Comparison of ENCODE assay signal across 18 cellular contexts in genomic region chr2:112700004-112700667, GRCh38. TPM values are rescaled to one million over a fixed set of nuclear protein-coding genes. Genes with fewer than 3 reads are reported as not detected.
DNase-seq lines count a peak whose midpoint lies in the region; ATAC-seq, FAIRE-seq and TF ChIP-seq lines count a peak whose summit lies in the region.
"Had no signal": no experiment of that assay in that cellular context is flagged by ENCODE, and none has a peak within 500 bp of the region (broad histone marks: within the 10 kb centered on the region; RNA-seq: fewer than 3 reads in every experiment).

No MANE protein-coding gene starts in this region.

- peak overlapping the region; percentile 58 for H3K4me2 ChIP-seq in GM12878 (ENCODE audit: control insufficient read depth, insufficient read depth)

- H3K27me3 Mint-ChIP-seq in CD14-positive monocyte (ENCODE audit: low read depth in 3 of 3) (peaks cover 0 to 2% (median 0%) of the 10 kb centered on the region in 3 donors), natural killer cell (ENCODE audit: low read depth in 2 of 2) (no peaks in the 10 kb centered on the region)

- TF ChIP-seq POLR2A in GM12878 (IDR thresholded peaks at IDR 0.05; ENCODE audit: low read depth, low read length), result no peak

- CTCF ChIA-PET in GM12878 (lab: Yijun Ruan, JAX), result interaction anchor here (1.0 to 5.2 kb wide), 8 partner anchors 8 to 185 kb away, joined by 3 to 64 read pairs (median 12); no protein-coding TSS in a partner anchor

- H3K27me3 ChIP-seq in GM12878 (replicated peaks in 1 of 2; ENCODE audit: control insufficient read depth in 2 of 2, insufficient read depth in 2 of 2, low read length in 1 of 2), result no peaks in the 10 kb centered on the region
- H3K27me3 ChIP-seq: esophagus muscularis mucosa had no signal

- H3K27ac Mint-ChIP-seq in CD14-positive monocyte (peak overlapping the region; percentile 97 to 99 (median 98)), natural killer cell (peak overlapping the region in 1 of 2 donors; percentile 68)
- H3K27ac Mint-ChIP-seq: T-helper 1 cell treated with Interleukin-12 subunit alpha and Interleukin-12 subunit beta and Interleukin-4 antibody, amounts not matched to agents 30 μg/mL and 1 μg/mL, for 36 hours had no signal

- H3K27ac ChIP-seq in GM12878 (ENCODE audit: control insufficient read depth, insufficient read depth), result peak overlapping the region; percentile 63

- POLR2A ChIA-PET in GM12878 (lab: Charles Lee), result interaction anchor here (0.8 to 3.1 kb wide), 13 partner anchors 7 to 89 kb away, joined by 3 to 44 read pairs (median 5); no protein-coding TSS in a partner anchor

- TF ChIP-seq CTCF in CD14-positive monocyte (IDR thresholded peaks at IDR 0.05) (no peak), GM12878 (IDR thresholded peaks at IDR 0.05 in 2 of 3, conservative IDR thresholded peaks at IDR 0.05 in 1 of 3; ENCODE audit: control insufficient read depth in 2 of 3, extremely low read depth in 1 of 3, insufficient read depth in 1 of 3, low read depth in 3 of 3, low read length in 3 of 3) (no peak), natural killer cell (IDR thresholded peaks at IDR 0.05) (no peak), GM20000 (IDR thresholded peaks at IDR 0.05; ENCODE audit: extremely low read depth, missing control alignments) (no peak), GM10266 (IDR thresholded peaks at IDR 0.05; ENCODE audit: control insufficient read depth, insufficient read depth, low read depth, missing control alignments) (no peak)

- no peaks in the 10 kb centered on the region for H3K79me2 ChIP-seq in GM12878 (ENCODE audit: control insufficient read depth, insufficient read depth, low read length)

- peak overlapping the region; percentile 8; the same call in 1 of the 2 replicates for H3K9ac ChIP-seq in GM12878 (ENCODE audit: control insufficient read depth, insufficient read depth, low read length)

- WGBS in GM12878 (ENCODE audit: insufficient coverage, insufficient replicate concordance, low lambda C conversion rate, missing lambda C conversion rate), result 35% methylated on average over 3 of the region's 3 CpGs

- peaks cover 0 to 4% of the 10 kb centered on the region in 2 donors for H3K36me3 Mint-ChIP-seq in CD14-positive monocyte
- no peaks in the 10 kb centered on the region for H3K36me3 Mint-ChIP-seq in natural killer cell

- no TSS peak for BruUV-seq in GM12878 (replicated peaks; lab: Mats Ljungman, UMichigan)

- TF ChIP-seq EP300 in GM12878 (IDR thresholded peaks at IDR 0.05; ENCODE audit: borderline replicate concordance in 1 of 2, control insufficient read depth in 1 of 2, low read depth in 2 of 2, low read length in 2 of 2), result no peak

- intact Hi-C loops in CD14-positive monocyte (cut with micrococcal nuclease), result loop anchor here in 1 of 2 donors (1.0 kb wide), 1 partner anchor 8 kb away; no protein-coding TSS in a partner anchor
- intact Hi-C loops in GM12878 (cut with micrococcal nuclease; ENCODE audit: unreplicated experiment), result loop anchor here (10.0 kb wide), 1 partner anchor 645 kb away; the partner anchor contains the start of gene TMEM87B
- intact Hi-C loops in natural killer cell (cut with micrococcal nuclease), result no loop called here

- SMC1A ChIA-PET in GM12878 (lab: Charles Lee; ENCODE audit: uncharacterized antibody, unreplicated experiment), result interaction anchor here (0.6 to 14.2 kb wide), 11 partner anchors 5 to 1208 kb away, joined by 3 to 271 read pairs (median 7); no protein-coding TSS in a partner anchor

- no peak for FAIRE-seq in GM12878 (lab: Jason Lieb, UNC)
- FAIRE-seq: colon had no signal

- H3K36me3 ChIP-seq in GM12878 (ENCODE audit: control insufficient read depth in 2 of 2, insufficient read depth in 2 of 2, low read length in 1 of 2), result no peaks in the 10 kb centered on the region
- H3K36me3 ChIP-seq: esophagus muscularis mucosa had no signal

- peak overlapping the region; percentile 69 for H2AFZ ChIP-seq in GM12878 (ENCODE audit: control insufficient read depth, low read depth, low read length)

- in situ Hi-C loops in GM12878 (cut with MboI), result no loop called here

- no peaks in the 10 kb centered on the region for H3K9me3 Mint-ChIP-seq in CD14-positive monocyte
- H3K9me3 Mint-ChIP-seq in natural killer cell, result no peaks in the 10 kb centered on the region
- H3K9me3 Mint-ChIP-seq: activated T-cell treated with anti-CD3 and anti-CD28 coated beads, Interleukin-2, amount 50 U/mL, for 4 hours; T-helper 1 cell treated with Interleukin-12 subunit alpha and Interleukin-12 subunit beta and Interleukin-4 antibody, amounts not matched to agents 30 μg/mL and 1 μg/mL, for 36 hours had no signal

- H3K4me1 ChIP-seq in GM12878 (ENCODE audit: control insufficient read depth, insufficient read depth, low read length), result peaks cover 29% of the 10 kb centered on the region
- H3K4me1 ChIP-seq: esophagus muscularis mucosa had no signal

- ATAC-seq in GM12878 (peak; percentile 68), natural killer cell (peak; percentile 53 to 66 (median 55)), HG02798 (IDR thresholded peaks at IDR 0.05; ENCODE audit: poor library complexity, unreplicated experiment) (no peak)
- ATAC-seq: activated T-cell treated with anti-CD3 and anti-CD28 coated beads, Interleukin-2, amount 50 U/mL, for 4 hours; PC-3 had no signal

- H3K4me3 ChIP-seq in GM12878, result no peak overlapping the region
- H3K4me3 ChIP-seq: esophagus muscularis mucosa had no signal

- peaks cover 50% of the 10 kb centered on the region for H3K4me1 Mint-ChIP-seq in CD14-positive monocyte
- peaks cover 10 to 14% of the 10 kb centered on the region in 2 donors for H3K4me1 Mint-ChIP-seq in natural killer cell

- no peaks in the 10 kb centered on the region for H3K9me3 ChIP-seq in GM12878 (replicated peaks; ENCODE audit: control insufficient read depth, insufficient read depth, low read length)
- H3K9me3 ChIP-seq: esophagus muscularis mucosa had no signal

- no peak for TF ChIP-seq RAD21 in GM12878 (IDR thresholded peaks at IDR 0.05; ENCODE audit: insufficient read depth, low read depth, low read length)

- peak overlapping the region in 1 of 2 donors; percentile 62 for H3K4me3 Mint-ChIP-seq in CD14-positive monocyte
- no peak overlapping the region for H3K4me3 Mint-ChIP-seq in natural killer cell
- H3K4me3 Mint-ChIP-seq: activated T-cell treated with anti-CD3 and anti-CD28 coated beads, Interleukin-2, amount 50 U/mL, for 4 hours; T-helper 1 cell treated with Interleukin-12 subunit alpha and Interleukin-12 subunit beta and Interleukin-4 antibody, amounts not matched to agents 30 μg/mL and 1 μg/mL, for 36 hours had no signal

- no peaks in the 10 kb centered on the region for H4K20me1 ChIP-seq in GM12878 (ENCODE audit: control insufficient read depth, insufficient read depth)

- RAD21 ChIA-PET in GM12878 (lab: Charles Lee; ENCODE audit: unreplicated experiment), result interaction anchor here (0.7 to 7.1 kb wide), 9 partner anchors 8 to 259 kb away, joined by 3 to 85 read pairs (median 19); partner anchors contain the start of gene SLC20A1

- peak; percentile 62 for DNase-seq in CD14-positive monocyte (ENCODE audit: low spot score)
- peak; percentile 93 for DNase-seq in MV-4-11 (lab: John Stamatoyannopoulos, UW)
- DNase-seq in GM12878 (ENCODE audit: low read depth, low spot score), result no peak
- no peak for DNase-seq in natural killer cell
- DNase-seq in GM20000 (ENCODE audit: low spot score), result no peak
- no peak for DNase-seq in germinal center (ENCODE audit: low spot score)
- DNase-seq in GM10266 (ENCODE audit: extremely low spot score), result no peak
- DNase-seq: activated CD4-positive, alpha-beta T cell treated with anti-CD3 and anti-CD28 coated beads for 4 hours; activated T-cell treated with anti-CD3 and anti-CD28 coated beads, Interleukin-2, amount 50 U/mL, for 4 hours; amniotic stem cell; Calu3; mammary epithelial cell; PC-3 had no signal

RNA-seq across cellular contexts. Expression of gene NT5DC4, which starts 20.7 kb away (rescaled TPM):
- polyA plus RNA-seq in CD14-positive monocyte (not detected), GM12878 (2011; rRNA removed) (1.6 and 2.7 TPM in 2 replicates), GM12878 (2014; fragmentation: Illumina TruSeq; extraction: Trizol) (0.04 and 0.10 TPM in 2 replicates), GM12878 (2014; fragmentation: Nextera tagmentation; extraction: Ambion mirVana) (1 to 10 TPM in 1 of 2 experiments, under 1 TPM in 1; 0.31 to 2.6 TPM), GM12878 (2014; rRNA removed) (0.15 and 0.51 TPM in 2 replicates), GM12878 (2016; fragmentation: Nextera tagmentation; extraction: Ambion mirVana) (under 1 TPM; 0.11 to 0.13 TPM)
- 2.0 and 2.3 TPM in 2 replicates for total RNA-seq in GM12878 (2013; cell fraction: nucleolus; rRNA removed)
- total RNA-seq in GM12878 (2014; rRNA removed) (0.34 and 0.38 TPM in 2 replicates), GM12878 (2014; rRNA removed; fragmentation: Illumina TruSeq; extraction: Trizol) (0.18 TPM in 1 of 2 replicates, not detected in the other), GM12878 (2021) (0.85 TPM in 1 of 2 replicates, not detected in the other), natural killer cell (1 to 10 TPM in 1 of 3 donors, under 1 TPM in 1, not detected in 1; 0.45 to 2.0 TPM)
- polyA plus RNA-seq in GM12878 (2011; ENCODE audit: low read depth), result 0.21 TPM
- 0.13 and 0.17 TPM in 2 replicates for polyA plus RNA-seq in GM12878 (2011; cell fraction: cytosol; rRNA removed)
- 1.3 and 1.4 TPM in 2 replicates for polyA plus RNA-seq in GM12878 (2011; cell fraction: nucleus; rRNA removed)
- polyA plus RNA-seq in GM12878 (2012), result 6.4 and 12.9 TPM in 2 replicates
- 0.29 and 1.1 TPM in 2 replicates for polyA minus RNA-seq in GM12878 (2011; rRNA and poly(A)+ RNA removed)
- polyA minus RNA-seq in GM12878 (2011; cell fraction: cytosol; rRNA and poly(A)+ RNA removed), result 5.4 TPM in 1 of 2 replicates, not detected in the other
- polyA minus RNA-seq in GM12878 (2011; cell fraction: nucleus; rRNA and poly(A)+ RNA removed), result 0.73 TPM in 1 of 2 replicates, not detected in the other
- total RNA-seq: activated T-cell treated with anti-CD3 and anti-CD28 coated beads, Interleukin-2, amount 50 U/mL, for 4 hours; esophagus muscularis mucosa had no signal
- polyA plus RNA-seq: AG04450 had no signal

RNA-seq across cellular contexts. Expression of gene SLC20A1, which starts 54.4 kb away (rescaled TPM):
- polyA plus RNA-seq in CD14-positive monocyte, result 10 to 100 TPM; 16.1 to 36.3 TPM
- 175 and 176 TPM in 2 replicates for total RNA-seq in GM12878 (2013; cell fraction: nucleolus; rRNA removed)
- 39.0 and 42.2 TPM in 2 replicates for total RNA-seq in GM12878 (2014; rRNA removed)
- total RNA-seq in GM12878 (2014; rRNA removed; fragmentation: Illumina TruSeq; extraction: Trizol), result 40.5 and 41.2 TPM in 2 replicates
- 50.5 and 59.1 TPM in 2 replicates for total RNA-seq in GM12878 (2021)
- 20.7 TPM for polyA plus RNA-seq in GM12878 (2011; ENCODE audit: low read depth)
- 45.3 and 48.6 TPM in 2 replicates for polyA plus RNA-seq in GM12878 (2011; rRNA removed)
- polyA plus RNA-seq in GM12878 (2011; cell fraction: cytosol; rRNA removed), result 43.1 and 43.8 TPM in 2 replicates
- 72.4 and 78.1 TPM in 2 replicates for polyA plus RNA-seq in GM12878 (2011; cell fraction: nucleus; rRNA removed)
- polyA plus RNA-seq in GM12878 (2012), result 23.9 and 25.2 TPM in 2 replicates
- 46.8 and 59.1 TPM in 2 replicates for polyA plus RNA-seq in GM12878 (2014; fragmentation: Illumina TruSeq; extraction: Trizol)
- polyA plus RNA-seq in GM12878 (2014; fragmentation: Nextera tagmentation; extraction: Ambion mirVana), result 10 to 100 TPM; 21.2 to 22.6 TPM
- polyA plus RNA-seq in GM12878 (2014; rRNA removed), result 37.6 and 39.8 TPM in 2 replicates
- 10 to 100 TPM; 46.9 to 49.5 TPM for polyA plus RNA-seq in GM12878 (2016; fragmentation: Nextera tagmentation; extraction: Ambion mirVana)
- polyA minus RNA-seq in GM12878 (2011; rRNA and poly(A)+ RNA removed), result 44.5 and 55.3 TPM in 2 replicates
- polyA minus RNA-seq in GM12878 (2011; cell fraction: cytosol; rRNA and poly(A)+ RNA removed), result 15.6 and 31.7 TPM in 2 replicates
- 40.6 and 63.9 TPM in 2 replicates for polyA minus RNA-seq in GM12878 (2011; cell fraction: nucleus; rRNA and poly(A)+ RNA removed)
- 100 to 1,000 TPM; 193 to 241 (median 233) TPM for total RNA-seq in natural killer cell

Comparison
In these comparisons a context has a peak if more than half of its experiments do, and no peak if none do; other contexts are left out.
1. DNase-seq: peak in CD14-positive monocyte (single experiment) and MV-4-11 (single experiment); none in GM12878 (single experiment), natural killer cell (single experiment), GM20000 (single experiment), germinal center (single experiment) and GM10266 (single experiment).